ENCODE assay signal across 1 cellular context in the genomic region with DNA sequence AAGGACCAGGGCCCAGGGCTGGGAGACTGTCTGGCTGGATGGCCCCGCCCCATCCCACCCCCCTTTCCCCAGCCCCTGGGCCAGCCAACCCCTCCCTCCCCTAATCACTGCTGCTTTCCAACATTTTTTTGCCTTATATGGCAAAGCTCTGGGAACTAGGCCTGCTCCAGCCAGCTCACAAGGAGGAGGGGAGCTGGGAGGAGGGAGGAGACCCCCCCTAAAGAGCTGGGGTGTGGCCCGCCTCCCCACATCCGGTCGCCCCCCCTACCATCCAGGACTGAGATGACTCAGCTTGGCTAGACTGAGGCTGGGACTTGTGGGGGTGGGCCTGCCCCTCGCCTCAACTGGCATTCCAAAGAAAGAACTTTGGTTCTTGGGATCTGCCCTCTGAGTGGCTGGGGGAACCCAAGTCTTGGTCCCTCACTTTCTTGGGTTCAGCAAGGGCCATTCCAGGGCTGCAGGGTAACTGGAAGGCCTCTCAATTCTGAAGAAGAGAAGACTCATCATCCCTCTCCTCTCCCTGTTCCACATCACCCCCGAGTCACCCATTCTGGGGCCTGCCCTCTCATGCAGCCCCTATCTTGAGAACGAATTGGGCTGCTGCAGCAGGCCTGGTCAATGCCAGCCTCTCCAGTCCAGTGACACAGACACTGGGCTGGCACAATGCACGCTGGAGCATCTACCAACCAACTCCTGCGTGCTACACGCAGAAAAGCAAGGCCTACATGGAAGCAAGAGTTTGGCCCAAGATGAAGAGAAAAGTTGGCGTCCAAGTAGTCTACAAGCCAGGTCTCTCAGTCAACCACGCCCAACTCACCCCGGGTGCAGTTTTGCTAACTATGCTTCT.
TF ChIP-seq lines count a peak whose summit lies in the region.

No MANE protein-coding gene starts in this region.

TF ChIP-seq in K562, 482 proteins besides CTCF, POLR2A, EP300 and RAD21 (continued from another document and continues in another):
- TF ChIP-seq PTTG1 (tag; IDR thresholded peaks at IDR 0.05; ENCODE audit: low read depth) (no peak), ZNF212 (CRISPR knock-in tag; IDR thresholded peaks at IDR 0.05) (no peak), U2AF2 (optimal IDR thresholded peaks at IDR 0.05; ENCODE audit: low read depth, low read length) (no peak), CBX8 (IDR thresholded peaks at IDR 0.05; ENCODE audit: borderline replicate concordance, extremely low read depth, low read depth, low read length, poor library complexity, severe bottlenecking) (no peak), RCOR1 (IDR thresholded peaks at IDR 0.05; ENCODE audit: borderline replicate concordance in 1 of 2, low read depth in 2 of 2, low read length in 2 of 2) (peak in 1 of 2 experiments; percentile 50; a peak in 2 of 4 replicates), ZNF3 (CRISPR knock-in tag; IDR thresholded peaks at IDR 0.05) (no peak), HMG20A (CRISPR knock-in tag; conservative IDR thresholded peaks at IDR 0.05) (no peak), SIN3B (IDR thresholded peaks at IDR 0.05; ENCODE audit: low read depth) (no peak), NELFE (IDR thresholded peaks at IDR 0.05; ENCODE audit: insufficient read depth, insufficient read length) (no peak), ZNF124 (CRISPR knock-in tag; IDR thresholded peaks at IDR 0.05) (no peak), SREBF2 (CRISPR knock-in tag; IDR thresholded peaks at IDR 0.05) (no peak), ZNF165 (CRISPR knock-in tag; IDR thresholded peaks at IDR 0.05; ENCODE audit: borderline replicate concordance) (no peak), POLR3A (IDR thresholded peaks at IDR 0.05; ENCODE audit: borderline replicate concordance, extremely low read depth, insufficient read depth, insufficient read length) (no peak), SMARCE1 (IDR thresholded peaks at IDR 0.05) (peak; percentile 29; the same call in 1 of the 2 replicates), NFIX (CRISPR knock-in tag; IDR thresholded peaks at IDR 0.05; ENCODE audit: low read depth) (no peak), KLF6 (CRISPR knock-in tag; IDR thresholded peaks at IDR 0.05; ENCODE audit: borderline replicate concordance) (peak; percentile 85; the same call in 1 of the 2 replicates), XRCC5 (IDR thresholded peaks at IDR 0.05; ENCODE audit: low read depth, low read length) (no peak), PHF20 (IDR thresholded peaks at IDR 0.05; ENCODE audit: partially characterized antibody) (no peak), ZNF253 (CRISPR knock-in tag; conservative IDR thresholded peaks at IDR 0.05) (no peak), JUND (IDR thresholded peaks at IDR 0.05; ENCODE audit: borderline replicate concordance, low read depth, low read length) (peak; percentile 88), JUND (tag; IDR thresholded peaks at IDR 0.05; ENCODE audit: borderline replicate concordance, low read depth, low read length) (peak; percentile 38; the same call in 1 of the 3 replicates), FOXJ2 (tag; IDR thresholded peaks at IDR 0.05) (no peak), SNRNP70 (optimal IDR thresholded peaks at IDR 0.05; ENCODE audit: low read depth, low read length) (no peak), PURB (CRISPR knock-in tag; IDR thresholded peaks at IDR 0.05; ENCODE audit: low read depth) (no peak), KAT7 (CRISPR knock-in tag; IDR thresholded peaks at IDR 0.05; ENCODE audit: borderline replicate concordance) (no peak), ZNF263 (CRISPR knock-in tag; IDR thresholded peaks at IDR 0.05; ENCODE audit: borderline replicate concordance) (peak; percentile 84), TBP (optimal IDR thresholded peaks at IDR 0.05; ENCODE audit: low read depth, low read length) (no peak)
- TF ChIP-seq, protein P1, sequence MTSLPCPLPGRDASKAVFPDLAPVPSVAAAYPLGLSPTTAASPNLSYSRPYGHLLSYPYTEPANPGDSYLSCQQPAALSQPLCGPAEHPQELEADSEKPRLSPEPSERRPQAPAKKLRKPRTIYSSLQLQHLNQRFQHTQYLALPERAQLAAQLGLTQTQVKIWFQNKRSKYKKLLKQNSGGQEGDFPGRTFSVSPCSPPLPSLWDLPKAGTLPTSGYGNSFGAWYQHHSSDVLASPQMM (CRISPR knock-in tag; IDR thresholded peaks at IDR 0.05): no peak
- TF ChIP-seq, protein P2, sequence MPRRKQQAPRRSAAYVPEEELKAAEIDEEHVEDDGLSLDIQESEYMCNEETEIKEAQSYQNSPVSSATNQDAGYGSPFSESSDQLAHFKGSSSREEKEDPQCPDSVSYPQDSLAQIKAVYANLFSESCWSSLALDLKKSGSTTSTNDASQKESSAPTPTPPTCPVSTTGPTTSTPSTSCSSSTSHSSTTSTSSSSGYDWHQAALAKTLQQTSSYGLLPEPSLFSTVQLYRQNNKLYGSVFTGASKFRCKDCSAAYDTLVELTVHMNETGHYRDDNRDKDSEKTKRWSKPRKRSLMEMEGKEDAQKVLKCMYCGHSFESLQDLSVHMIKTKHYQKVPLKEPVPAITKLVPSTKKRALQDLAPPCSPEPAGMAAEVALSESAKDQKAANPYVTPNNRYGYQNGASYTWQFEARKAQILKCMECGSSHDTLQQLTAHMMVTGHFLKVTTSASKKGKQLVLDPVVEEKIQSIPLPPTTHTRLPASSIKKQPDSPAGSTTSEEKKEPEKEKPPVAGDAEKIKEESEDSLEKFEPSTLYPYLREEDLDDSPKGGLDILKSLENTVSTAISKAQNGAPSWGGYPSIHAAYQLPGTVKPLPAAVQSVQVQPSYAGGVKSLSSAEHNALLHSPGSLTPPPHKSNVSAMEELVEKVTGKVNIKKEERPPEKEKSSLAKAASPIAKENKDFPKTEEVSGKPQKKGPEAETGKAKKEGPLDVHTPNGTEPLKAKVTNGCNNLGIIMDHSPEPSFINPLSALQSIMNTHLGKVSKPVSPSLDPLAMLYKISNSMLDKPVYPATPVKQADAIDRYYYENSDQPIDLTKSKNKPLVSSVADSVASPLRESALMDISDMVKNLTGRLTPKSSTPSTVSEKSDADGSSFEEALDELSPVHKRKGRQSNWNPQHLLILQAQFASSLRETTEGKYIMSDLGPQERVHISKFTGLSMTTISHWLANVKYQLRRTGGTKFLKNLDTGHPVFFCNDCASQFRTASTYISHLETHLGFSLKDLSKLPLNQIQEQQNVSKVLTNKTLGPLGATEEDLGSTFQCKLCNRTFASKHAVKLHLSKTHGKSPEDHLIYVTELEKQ (CRISPR knock-in tag; IDR thresholded peaks at IDR 0.05): no peak
- TF ChIP-seq, protein P3, sequence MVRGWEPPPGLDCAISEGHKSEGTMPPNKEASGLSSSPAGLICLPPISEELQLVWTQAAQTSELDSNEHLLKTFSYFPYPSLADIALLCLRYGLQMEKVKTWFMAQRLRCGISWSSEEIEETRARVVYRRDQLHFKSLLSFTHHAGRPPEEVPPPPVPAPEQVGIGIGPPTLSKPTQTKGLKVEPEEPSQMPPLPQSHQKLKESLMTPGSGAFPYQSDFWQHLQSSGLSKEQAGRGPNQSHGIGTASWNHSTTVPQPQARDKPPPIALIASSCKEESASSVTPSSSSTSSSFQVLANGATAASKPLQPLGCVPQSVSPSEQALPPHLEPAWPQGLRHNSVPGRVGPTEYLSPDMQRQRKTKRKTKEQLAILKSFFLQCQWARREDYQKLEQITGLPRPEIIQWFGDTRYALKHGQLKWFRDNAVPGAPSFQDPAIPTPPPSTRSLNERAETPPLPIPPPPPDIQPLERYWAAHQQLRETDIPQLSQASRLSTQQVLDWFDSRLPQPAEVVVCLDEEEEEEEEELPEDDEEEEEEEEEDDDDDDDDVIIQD (CRISPR knock-in tag; IDR thresholded peaks at IDR 0.05): no peak
- TF ChIP-seq, protein P4, sequence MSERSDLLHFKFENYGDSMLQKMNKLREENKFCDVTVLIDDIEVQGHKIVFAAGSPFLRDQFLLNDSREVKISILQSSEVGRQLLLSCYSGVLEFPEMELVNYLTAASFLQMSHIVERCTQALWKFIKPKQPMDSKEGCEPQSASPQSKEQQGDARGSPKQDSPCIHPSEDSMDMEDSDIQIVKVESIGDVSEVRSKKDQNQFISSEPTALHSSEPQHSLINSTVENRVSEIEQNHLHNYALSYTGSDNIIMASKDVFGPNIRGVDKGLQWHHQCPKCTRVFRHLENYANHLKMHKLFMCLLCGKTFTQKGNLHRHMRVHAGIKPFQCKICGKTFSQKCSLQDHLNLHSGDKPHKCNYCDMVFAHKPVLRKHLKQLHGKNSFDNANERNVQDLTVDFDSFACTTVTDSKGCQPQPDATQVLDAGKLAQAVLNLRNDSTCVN (CRISPR knock-in tag; IDR thresholded peaks at IDR 0.05): no peak
- TF ChIP-seq, protein P5, sequence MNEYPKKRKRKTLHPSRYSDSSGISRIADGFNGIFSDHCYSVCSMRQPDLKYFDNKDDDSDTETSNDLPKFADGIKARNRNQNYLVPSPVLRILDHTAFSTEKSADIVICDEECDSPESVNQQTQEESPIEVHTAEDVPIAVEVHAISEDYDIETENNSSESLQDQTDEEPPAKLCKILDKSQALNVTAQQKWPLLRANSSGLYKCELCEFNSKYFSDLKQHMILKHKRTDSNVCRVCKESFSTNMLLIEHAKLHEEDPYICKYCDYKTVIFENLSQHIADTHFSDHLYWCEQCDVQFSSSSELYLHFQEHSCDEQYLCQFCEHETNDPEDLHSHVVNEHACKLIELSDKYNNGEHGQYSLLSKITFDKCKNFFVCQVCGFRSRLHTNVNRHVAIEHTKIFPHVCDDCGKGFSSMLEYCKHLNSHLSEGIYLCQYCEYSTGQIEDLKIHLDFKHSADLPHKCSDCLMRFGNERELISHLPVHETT (CRISPR knock-in tag; conservative IDR thresholded peaks at IDR 0.05 in 1 of 2, IDR thresholded peaks at IDR 0.05 in 1 of 2): no peak
- TF ChIP-seq, protein P6, sequence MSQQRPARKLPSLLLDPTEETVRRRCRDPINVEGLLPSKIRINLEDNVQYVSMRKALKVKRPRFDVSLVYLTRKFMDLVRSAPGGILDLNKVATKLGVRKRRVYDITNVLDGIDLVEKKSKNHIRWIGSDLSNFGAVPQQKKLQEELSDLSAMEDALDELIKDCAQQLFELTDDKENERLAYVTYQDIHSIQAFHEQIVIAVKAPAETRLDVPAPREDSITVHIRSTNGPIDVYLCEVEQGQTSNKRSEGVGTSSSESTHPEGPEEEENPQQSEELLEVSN (IDR thresholded peaks at IDR 0.05; ENCODE audit: borderline replicate concordance in 1 of 2, extremely low read depth in 1 of 2, insufficient read depth in 1 of 2, insufficient read length in 1 of 2, low read depth in 1 of 2, low read length in 1 of 2, poor library complexity in 1 of 2, severe bottlenecking in 1 of 2): no peak
- TF ChIP-seq, protein P7, sequence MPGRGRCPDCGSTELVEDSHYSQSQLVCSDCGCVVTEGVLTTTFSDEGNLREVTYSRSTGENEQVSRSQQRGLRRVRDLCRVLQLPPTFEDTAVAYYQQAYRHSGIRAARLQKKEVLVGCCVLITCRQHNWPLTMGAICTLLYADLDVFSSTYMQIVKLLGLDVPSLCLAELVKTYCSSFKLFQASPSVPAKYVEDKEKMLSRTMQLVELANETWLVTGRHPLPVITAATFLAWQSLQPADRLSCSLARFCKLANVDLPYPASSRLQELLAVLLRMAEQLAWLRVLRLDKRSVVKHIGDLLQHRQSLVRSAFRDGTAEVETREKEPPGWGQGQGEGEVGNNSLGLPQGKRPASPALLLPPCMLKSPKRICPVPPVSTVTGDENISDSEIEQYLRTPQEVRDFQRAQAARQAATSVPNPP (IDR thresholded peaks at IDR 0.05; ENCODE audit: borderline replicate concordance, insufficient read depth, insufficient read length): no peak
- TF ChIP-seq, protein P8, sequence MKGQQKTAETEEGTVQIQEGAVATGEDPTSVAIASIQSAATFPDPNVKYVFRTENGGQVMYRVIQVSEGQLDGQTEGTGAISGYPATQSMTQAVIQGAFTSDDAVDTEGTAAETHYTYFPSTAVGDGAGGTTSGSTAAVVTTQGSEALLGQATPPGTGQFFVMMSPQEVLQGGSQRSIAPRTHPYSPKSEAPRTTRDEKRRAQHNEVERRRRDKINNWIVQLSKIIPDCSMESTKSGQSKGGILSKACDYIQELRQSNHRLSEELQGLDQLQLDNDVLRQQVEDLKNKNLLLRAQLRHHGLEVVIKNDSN (CRISPR knock-in tag; IDR thresholded peaks at IDR 0.05): no peak
- TF ChIP-seq, protein P9, sequence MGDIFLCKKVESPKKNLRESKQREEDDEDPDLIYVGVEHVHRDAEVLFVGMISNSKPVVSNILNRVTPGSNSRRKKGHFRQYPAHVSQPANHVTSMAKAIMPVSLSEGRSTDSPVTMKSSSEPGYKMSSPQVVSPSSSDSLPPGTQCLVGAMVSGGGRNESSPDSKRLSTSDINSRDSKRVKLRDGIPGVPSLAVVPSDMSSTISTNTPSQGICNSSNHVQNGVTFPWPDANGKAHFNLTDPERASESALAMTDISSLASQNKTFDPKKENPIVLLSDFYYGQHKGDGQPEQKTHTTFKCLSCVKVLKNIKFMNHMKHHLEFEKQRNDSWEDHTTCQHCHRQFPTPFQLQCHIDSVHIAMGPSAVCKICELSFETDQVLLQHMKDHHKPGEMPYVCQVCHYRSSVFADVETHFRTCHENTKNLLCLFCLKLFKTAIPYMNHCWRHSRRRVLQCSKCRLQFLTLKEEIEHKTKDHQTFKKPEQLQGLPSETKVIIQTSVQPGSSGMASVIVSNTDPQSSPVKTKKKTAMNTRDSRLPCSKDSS (IDR thresholded peaks at IDR 0.05; ENCODE audit: low read depth, partially characterized antibody): no peak
